In genomic region chr6:78025501-78025900, GRCh38 we compare ENCODE assay signal across 26 cellular contexts.
"Had no signal": no experiment of that assay in that cellular context is flagged by ENCODE, and none has a peak within 500 bp of the region (broad histone marks: within the 10 kb centered on the region; RNA-seq: fewer than 3 reads in every experiment).

No MANE protein-coding gene starts in this region.

- H3K36me3 ChIP-seq: colonic mucosa, esophagus squamous epithelium, gastrocnemius medialis, heart right ventricle, left lung, lower lobe of right lung had no signal

- DNase-seq: colonic mucosa; cortex of kidney; effector CD8-positive, alpha-beta T cell; effector memory CD8-positive, alpha-beta T cell; endodermal cell; erythroblast; esophagus squamous epithelium; foreskin fibroblast; foreskin melanocyte; gastrocnemius medialis; glutamatergic neuron; head of caudate nucleus; heart right ventricle; hippocampal formation; left cardiac atrium; left lung; left ventricle myocardium superior; lower lobe of right lung; mesenchymal stem cell; mucosa of descending colon; naive B cell had no signal

- ATAC-seq: effector memory CD8-positive, alpha-beta T cell; esophagus mucosa; gastrocnemius medialis; heart right ventricle; left cardiac atrium; left lung; left ventricle myocardium superior; lower lobe of right lung; mucosa of descending colon had no signal

- H3K9me3 ChIP-seq: colonic mucosa, gastrocnemius medialis, left lung, lower lobe of right lung had no signal

- H3K27me3 ChIP-seq: colonic mucosa, esophagus squamous epithelium, gastrocnemius medialis, heart right ventricle, left lung had no signal

- H3K4me3 ChIP-seq: colonic mucosa, esophagus squamous epithelium, gastrocnemius medialis, heart right ventricle, left lung, lower lobe of right lung, mucosa of descending colon had no signal

- FAIRE-seq: endometrium, islet of Langerhans, keratinocyte had no signal

- H3K27ac ChIP-seq: colonic mucosa, epithelial cell of prostate, esophagus squamous epithelium, gastrocnemius medialis, heart right ventricle, left lung, lower lobe of right lung had no signal

- H3K4me1 ChIP-seq: colonic mucosa, esophagus squamous epithelium, gastrocnemius medialis, heart right ventricle, left lung, lower lobe of right lung had no signal
